Comparison of ENCODE assay signal across 21 cellular contexts in genomic region chr14:71311061-71311460, GRCh38.
"Had no signal": no experiment of that assay in that cellular context is flagged by ENCODE, and none has a peak within 500 bp of the region (broad histone marks: within the 10 kb centered on the region; RNA-seq: fewer than 3 reads in every experiment).

No MANE protein-coding gene starts in this region.

- H3K4me3 Mint-ChIP-seq: endodermal cell; naive thymus-derived CD8-positive, alpha-beta T cell; stimulated activated memory B cell treated with anti-CD40 and anti-IgM and Interleukin-4, amounts not matched to agents 10 μg/mL and 1 μg/mL and 100 μg/mL, for 72 hours; stimulated activated naive CD8-positive, alpha-beta T cell treated with anti-CD3 and anti-CD28 coated beads, Interleukin-15, Interleukin-2, amounts not matched to agents 100 ng/mL and 50 ng/mL, for 24 hours had no signal

- ATAC-seq: heart left ventricle; mucosa of descending colon; naive thymus-derived CD8-positive, alpha-beta T cell; right cardiac atrium had no signal

- H3K4me1 ChIP-seq: heart left ventricle, testis, tibial nerve had no signal

- H3K27ac ChIP-seq: heart left ventricle, ovary, testis, tibial nerve had no signal

- H3K4me1 Mint-ChIP-seq: naive thymus-derived CD8-positive, alpha-beta T cell; stimulated activated memory B cell treated with anti-CD40 and anti-IgM and Interleukin-4, amounts not matched to agents 10 μg/mL and 1 μg/mL and 100 μg/mL, for 72 hours had no signal

- H3K27me3 ChIP-seq: heart left ventricle, ovary, testis, tibial nerve had no signal

- H3K27ac Mint-ChIP-seq: endodermal cell; naive thymus-derived CD8-positive, alpha-beta T cell; progenitor cell of endocrine pancreas; stimulated activated memory B cell treated with anti-CD40 and anti-IgM and Interleukin-4, amounts not matched to agents 10 μg/mL and 1 μg/mL and 100 μg/mL, for 72 hours; stimulated activated naive CD8-positive, alpha-beta T cell treated with anti-CD3 and anti-CD28 coated beads, Interleukin-15, Interleukin-2, amounts not matched to agents 100 ng/mL and 50 ng/mL, for 24 hours had no signal

- DNase-seq: cerebellar nuclear complex; dermis blood vessel endothelial cell; effector CD4-positive, alpha-beta T cell; endodermal cell; erythroblast; heart left ventricle; hippocampal formation; kidney glomerular epithelial cell; mammary epithelial cell; mucosa of descending colon; naive thymus-derived CD8-positive, alpha-beta T cell; ovary; right cardiac atrium; small intestine; stimulated activated CD4-positive, alpha-beta T cell treated with anti-CD3 and anti-CD28 coated beads, Interleukin-12 subunit alpha, Interleukin-12 subunit beta, amount 100 ng/mL, for 4 hours; stimulated activated CD4-positive, alpha-beta T cell treated with anti-CD3 and anti-CD28 coated beads, Interleukin-2, amount 100 ng/mL, for 48 hours; testis had no signal

- H3K36me3 ChIP-seq: heart left ventricle, ovary had no signal

- H3K9me3 ChIP-seq: mucosa of descending colon, ovary, testis, tibial nerve had no signal

- H3K4me3 ChIP-seq: heart left ventricle, mucosa of descending colon, ovary, testis, tibial nerve had no signal

- H3K27me3 Mint-ChIP-seq: progenitor cell of endocrine pancreas had no signal
